ENCODE assay signal across 17 cellular contexts in the genomic region with DNA sequence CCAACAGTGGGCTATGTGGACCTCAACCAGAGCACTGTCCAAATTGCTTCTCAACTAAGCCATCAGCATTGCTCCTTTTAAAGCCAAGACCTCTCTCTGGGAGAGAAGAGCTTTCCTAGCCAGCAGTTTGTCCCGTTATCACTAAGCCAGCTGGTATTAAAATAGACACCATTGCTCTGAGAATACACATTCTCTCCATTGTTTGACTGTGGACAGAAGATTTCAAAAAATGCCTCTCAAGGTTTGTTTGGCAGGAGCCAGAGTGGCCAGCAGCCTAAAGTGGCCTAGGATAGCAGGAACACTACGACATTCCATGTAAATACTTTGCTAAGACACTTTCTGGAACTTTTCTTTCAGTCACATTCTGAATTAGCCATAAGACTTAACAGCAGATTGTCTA.
"Had no signal": no experiment of that assay in that cellular context is flagged by ENCODE, and none has a peak within 500 bp of the region (broad histone marks: within the 10 kb centered on the region; RNA-seq: fewer than 3 reads in every experiment).

No MANE protein-coding gene starts in this region.

- DNase-seq: activated CD4-positive, alpha-beta memory T cell treated with anti-CD3 and anti-CD28 coated beads for 36 hours; activated CD8-positive, alpha-beta memory T cell treated with anti-CD3 and anti-CD28 coated beads, Interleukin-2, amount 50 U/mL, for 4 hours; aorta; colonic mucosa; effector CD4-positive, alpha-beta T cell; foreskin melanocyte; lower lobe of right lung; midbrain; naive thymus-derived CD8-positive, alpha-beta T cell; stimulated activated CD4-positive, alpha-beta T cell treated with anti-CD3 and anti-CD28 coated beads, Interleukin-2, amount 100 ng/mL, for 24 hours; stimulated activated naive CD4-positive, alpha-beta T cell; T-cell had no signal

- H3K36me3 ChIP-seq: colonic mucosa had no signal

- H3K4me3 ChIP-seq: colonic mucosa, lower lobe of right lung, SK-N-MC had no signal

- H3K4me3 Mint-ChIP-seq: activated CD4-positive, alpha-beta memory T cell treated with anti-CD3 and anti-CD28 coated beads for 36 hours; naive thymus-derived CD8-positive, alpha-beta T cell; T-cell; type B pancreatic cell had no signal

- ATAC-seq: naive thymus-derived CD8-positive, alpha-beta T cell; sciatic nerve; T-cell had no signal

- H3K27ac ChIP-seq: colonic mucosa, lower lobe of right lung, SK-N-MC, VCaP had no signal

- H3K4me1 ChIP-seq: colonic mucosa, lower lobe of right lung had no signal

- H3K9me3 Mint-ChIP-seq: activated CD4-positive, alpha-beta memory T cell treated with anti-CD3 and anti-CD28 coated beads for 36 hours; activated T-helper 2 cell treated with anti-CD3 and anti-CD28 coated beads, Interferon-gamma antibody, Interleukin-2, Interleukin-4, amounts not matched to agents 10 μg/mL and 5 μg/mL and 100 μg/mL, durations not matched to agents 14 hours and 24 hours and 36 hours; naive thymus-derived CD8-positive, alpha-beta T cell; T-cell; type B pancreatic cell had no signal

- H3K27me3 Mint-ChIP-seq: activated CD4-positive, alpha-beta memory T cell treated with anti-CD3 and anti-CD28 coated beads for 36 hours; naive thymus-derived CD8-positive, alpha-beta T cell; T-cell; type B pancreatic cell had no signal

- H3K4me1 Mint-ChIP-seq: T-cell had no signal

- H3K27ac Mint-ChIP-seq: activated CD4-positive, alpha-beta memory T cell treated with anti-CD3 and anti-CD28 coated beads for 36 hours; activated T-helper 2 cell treated with anti-CD3 and anti-CD28 coated beads, Interferon-gamma antibody, Interleukin-2, Interleukin-4, amounts not matched to agents 10 μg/mL and 5 μg/mL and 100 μg/mL, durations not matched to agents 14 hours and 24 hours and 36 hours; type B pancreatic cell had no signal

- H3K9me3 ChIP-seq: colonic mucosa, lower lobe of right lung had no signal

- H3K27me3 ChIP-seq: colonic mucosa had no signal
